16 cellular contexts compared by ENCODE assay signal in genomic region chr9:113556877-113557593, GRCh38.
DNase-seq lines count a peak whose midpoint lies in the region; ATAC-seq and TF ChIP-seq lines count a peak whose summit lies in the region.
"Had no signal": no experiment of that assay in that cellular context is flagged by ENCODE, and none has a peak within 500 bp of the region (broad histone marks: within the 10 kb centered on the region; RNA-seq: fewer than 3 reads in every experiment).

No MANE protein-coding gene starts in this region.

- no peaks in the 10 kb centered on the region for H3K27me3 Mint-ChIP-seq in CD4-positive, alpha-beta T cell
- H3K27me3 Mint-ChIP-seq in effector memory CD8-positive, alpha-beta T cell: no peaks in the 10 kb centered on the region
- H3K27me3 Mint-ChIP-seq in naive thymus-derived CD8-positive, alpha-beta T cell: no peaks in the 10 kb centered on the region

- H3K4me1 ChIP-seq in SJCRH30: peaks cover 17% of the 10 kb centered on the region; the same call in 1 of the 2 replicates
- H3K4me1 ChIP-seq: HAP-1 had no signal

- H3K9me3 ChIP-seq in CD4-positive, alpha-beta T cell (ENCODE audit: control insufficient read depth, low read length): no peaks in the 10 kb centered on the region
- H3K9me3 ChIP-seq in SJCRH30 (replicated peaks): no peaks in the 10 kb centered on the region
- H3K9me3 ChIP-seq: BE2C, HAP-1 had no signal

- no peak for TF ChIP-seq CTCF in CD4-positive, alpha-beta T cell (IDR thresholded peaks at IDR 0.05)
- TF ChIP-seq CTCF in brain microvascular endothelial cell (IDR thresholded peaks at IDR 0.05; ENCODE audit: low read depth, low read length, missing control alignments): no peak

- peaks cover 22% of the 10 kb centered on the region for H3K4me1 Mint-ChIP-seq in CD4-positive, alpha-beta T cell (ENCODE audit: low read depth)
- H3K4me1 Mint-ChIP-seq in effector memory CD8-positive, alpha-beta T cell (ENCODE audit: low read depth in 2 of 2): peaks cover 40 to 66% of the 10 kb centered on the region in 2 donors
- H3K4me1 Mint-ChIP-seq in naive thymus-derived CD8-positive, alpha-beta T cell: peaks cover 23 to 49% (median 45%) of the 10 kb centered on the region in 4 donors

- H3K4me3 Mint-ChIP-seq in CD4-positive, alpha-beta T cell: no peak overlapping the region
- H3K4me3 Mint-ChIP-seq in effector memory CD8-positive, alpha-beta T cell: peak overlapping the region in 1 of 2 donors; percentile 19
- H3K4me3 Mint-ChIP-seq in naive thymus-derived CD8-positive, alpha-beta T cell: no peak overlapping the region
- H3K4me3 Mint-ChIP-seq: activated T-cell treated with anti-CD3 and anti-CD28 coated beads, Interleukin-2, amount 50 U/mL, for 4 hours had no signal

- in situ Hi-C loops in brain microvascular endothelial cell (cut with HindIII; ENCODE audit: low pct_ligation_motif_present, low sequenced_read_pairs): no loop called here

- no peak for DNase-seq in CD4-positive, alpha-beta T cell
- peak; percentile 45 for DNase-seq in LHCN-M2 (ENCODE audit: low read depth)
- no peak for DNase-seq in effector memory CD8-positive, alpha-beta T cell
- DNase-seq in naive thymus-derived CD8-positive, alpha-beta T cell: peak in 1 of 10 donors; percentile 22
- no peak for DNase-seq in brain microvascular endothelial cell
- DNase-seq in SJCRH30: no peak
- DNase-seq: activated T-cell treated with anti-CD3 and anti-CD28 coated beads, Interleukin-2, amount 50 U/mL, for 4 hours; BE2C; midbrain; NCI-H1436; NCI-H524 had no signal

- H3K9me3 Mint-ChIP-seq in CD4-positive, alpha-beta T cell: no peaks in the 10 kb centered on the region
- H3K9me3 Mint-ChIP-seq in effector memory CD8-positive, alpha-beta T cell: no peaks in the 10 kb centered on the region
- no peaks in the 10 kb centered on the region for H3K9me3 Mint-ChIP-seq in naive thymus-derived CD8-positive, alpha-beta T cell
- H3K9me3 Mint-ChIP-seq: activated T-cell treated with anti-CD3 and anti-CD28 coated beads, Interleukin-2, amount 50 U/mL, for 4 hours had no signal

- intact Hi-C loops in CD4-positive, alpha-beta T cell (cut with DNase I, micrococcal nuclease): no loop called here

- no peaks in the 10 kb centered on the region for H3K27me3 ChIP-seq in CD4-positive, alpha-beta T cell (ENCODE audit: control insufficient read depth, insufficient read depth, low read length)
- no peaks in the 10 kb centered on the region for H3K27me3 ChIP-seq in brain microvascular endothelial cell (replicated peaks)
- H3K27me3 ChIP-seq in SJCRH30: no peaks in the 10 kb centered on the region
- H3K27me3 ChIP-seq: BE2C had no signal

- ATAC-seq in CD4-positive, alpha-beta T cell (ENCODE audit: poor library complexity): no peak
- no peak for ATAC-seq in effector memory CD8-positive, alpha-beta T cell (replicated peaks)
- no peak for ATAC-seq in naive thymus-derived CD8-positive, alpha-beta T cell
- no peak for ATAC-seq in HG03175 (IDR thresholded peaks at IDR 0.05; ENCODE audit: unreplicated experiment)
- no peak for ATAC-seq in GM18907 (IDR thresholded peaks at IDR 0.05; ENCODE audit: unreplicated experiment)

- no peak overlapping the region for H3K4me3 ChIP-seq in brain microvascular endothelial cell (ENCODE audit: low read depth, low read length)
- no peak overlapping the region for H3K4me3 ChIP-seq in SJCRH30
- H3K4me3 ChIP-seq: HAP-1 had no signal

- POLR2A ChIA-PET in CD4-positive, alpha-beta T cell (lab: Charles Lee): no interaction called here
- POLR2A ChIA-PET in naive thymus-derived CD8-positive, alpha-beta T cell (lab: Charles Lee): no interaction called here

- H3K36me3 ChIP-seq in brain microvascular endothelial cell (replicated peaks) (no peaks in the 10 kb centered on the region), SJCRH30 (no peaks in the 10 kb centered on the region)
- H3K36me3 ChIP-seq: BE2C, HAP-1 had no signal

- no peak overlapping the region for H3K27ac ChIP-seq in CD4-positive, alpha-beta T cell (ENCODE audit: low read depth, low read length)
- no peak overlapping the region for H3K27ac ChIP-seq in brain microvascular endothelial cell
- H3K27ac ChIP-seq in SJCRH30: no peak overlapping the region
- H3K27ac ChIP-seq: epithelial cell of prostate, RWPE1 had no signal

- peak overlapping the region; percentile 2 for H3K27ac Mint-ChIP-seq in CD4-positive, alpha-beta T cell
- H3K27ac Mint-ChIP-seq in effector memory CD8-positive, alpha-beta T cell: peak overlapping the region; percentile 62 to 75
- peak overlapping the region; percentile 26 to 91 (median 72) for H3K27ac Mint-ChIP-seq in naive thymus-derived CD8-positive, alpha-beta T cell

- CTCF ChIA-PET in CD4-positive, alpha-beta T cell (lab: Charles Lee): no interaction called here

- H3K36me3 Mint-ChIP-seq in CD4-positive, alpha-beta T cell (ENCODE audit: low read depth): no peaks in the 10 kb centered on the region
- H3K36me3 Mint-ChIP-seq in effector memory CD8-positive, alpha-beta T cell (ENCODE audit: insufficient read depth): peaks cover 19% of the 10 kb centered on the region
- peaks cover 0 to 4% (median 4%) of the 10 kb centered on the region in 3 donors for H3K36me3 Mint-ChIP-seq in naive thymus-derived CD8-positive, alpha-beta T cell

Comparison
In these comparisons a context has a peak if more than half of its experiments do, and no peak if none do; other contexts are left out.
1. H3K27ac Mint-ChIP-seq: peak in every context shown above with its lines; median percentile 72 in naive thymus-derived CD8-positive, alpha-beta T cell; 68 in effector memory CD8-positive, alpha-beta T cell; 2 in CD4-positive, alpha-beta T cell.